Comparison of ENCODE assay signal across 25 cellular contexts in the genomic region with DNA sequence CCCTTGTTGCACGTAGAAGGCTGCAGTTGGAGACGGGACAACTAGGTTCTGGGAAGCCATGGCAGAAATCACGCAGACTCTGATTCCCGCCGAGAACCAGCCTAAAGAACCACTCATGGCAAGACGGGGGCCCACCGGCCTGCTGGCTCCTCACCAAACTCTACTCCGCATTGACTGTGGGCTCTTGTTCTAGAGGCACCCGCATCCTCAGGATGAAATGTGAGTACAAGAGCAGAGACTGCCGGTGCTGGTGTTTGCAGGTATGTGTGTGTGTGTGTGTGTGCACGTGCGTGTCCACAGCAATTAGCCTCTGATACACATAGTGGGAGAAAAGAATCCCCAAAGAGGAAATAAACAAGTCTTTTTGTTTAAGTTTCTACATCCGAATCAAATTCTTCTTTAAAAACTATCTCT. TPM values are rescaled to one million over a fixed set of nuclear protein-coding genes. Genes with fewer than 3 reads are reported as not detected.
"Had no signal": no experiment of that assay in that cellular context is flagged by ENCODE, and none has a peak within 500 bp of the region (broad histone marks: within the 10 kb centered on the region; RNA-seq: fewer than 3 reads in every experiment).

No MANE protein-coding gene starts in this region.

- H3K9me3 Mint-ChIP-seq: activated naive CD4-positive, alpha-beta T cell treated with anti-CD3 and anti-CD28 coated beads for 36 hours; activated T-cell treated with anti-CD3 and anti-CD28 coated beads, Interleukin-2, amount 50 U/mL, for 4 hours; effector memory CD8-positive, alpha-beta T cell; stimulated activated naive CD8-positive, alpha-beta T cell treated with anti-CD3 and anti-CD28 coated beads, Interleukin-15, amount 100 ng/mL, for 72 hours had no signal

- H3K27ac ChIP-seq: body of pancreas, epithelial cell of prostate, lower lobe of right lung, right atrium auricular region, skin epidermis, suprapubic skin, transverse colon, vagina had no signal

- ATAC-seq: activated CD8-positive, alpha-beta T cell treated with anti-CD3 and anti-CD28 coated beads, Interleukin-2, amount 10 ng/mL, durations not matched to agents 7 days and 5 days; activated T-cell treated with anti-CD3 and anti-CD28 coated beads, Interleukin-2, amount 50 U/mL, for 4 hours; body of pancreas; effector memory CD8-positive, alpha-beta T cell; left cardiac atrium; lower lobe of right lung; stimulated activated naive CD8-positive, alpha-beta T cell treated with anti-CD3 and anti-CD28 coated beads, Interleukin-15, amount 100 ng/mL, for 72 hours had no signal

- DNase-seq: activated CD4-positive, alpha-beta T cell treated with anti-CD3 and anti-CD28 coated beads for 48 hours; activated CD4-positive, CD25-positive, alpha-beta regulatory T cell; activated CD8-positive, alpha-beta T cell treated with anti-CD3 and anti-CD28 coated beads, Interleukin-2, amount 10 ng/mL, durations not matched to agents 7 days and 5 days; activated naive CD4-positive, alpha-beta T cell treated with anti-CD3 and anti-CD28 coated beads for 36 hours; activated T-cell treated with anti-CD3 and anti-CD28 coated beads, Interleukin-2, amount 50 U/mL, for 4 hours; body of pancreas; effector memory CD8-positive, alpha-beta T cell; foreskin fibroblast; left cardiac atrium; lower lobe of right lung; occipital lobe; stimulated activated CD4-positive, alpha-beta T cell treated with anti-CD3 and anti-CD28 coated beads, Interleukin-15, amount 100 ng/mL, for 24 hours; stimulated activated CD4-positive, alpha-beta T cell treated with anti-CD3 and anti-CD28 coated beads, Interleukin-2, amount 100 ng/mL, for 48 hours; stimulated activated naive CD8-positive, alpha-beta T cell treated with anti-CD3 and anti-CD28 coated beads, Interleukin-15, amount 100 ng/mL, for 72 hours; T-helper 9 cell; transverse colon had no signal

- H3K4me3 Mint-ChIP-seq: activated CD8-positive, alpha-beta T cell treated with anti-CD3 and anti-CD28 coated beads, Interleukin-2, amount 10 ng/mL, durations not matched to agents 7 days and 5 days; activated naive CD4-positive, alpha-beta T cell treated with anti-CD3 and anti-CD28 coated beads for 36 hours; activated T-cell treated with anti-CD3 and anti-CD28 coated beads, Interleukin-2, amount 50 U/mL, for 4 hours; effector memory CD8-positive, alpha-beta T cell; nephron; stimulated activated naive CD8-positive, alpha-beta T cell treated with anti-CD3 and anti-CD28 coated beads, Interleukin-15, amount 100 ng/mL, for 72 hours had no signal

- H3K36me3 ChIP-seq: lower lobe of right lung, right atrium auricular region, suprapubic skin, transverse colon, vagina had no signal

- H3K9me3 ChIP-seq: body of pancreas, lower lobe of right lung, right atrium auricular region, suprapubic skin, transverse colon, vagina had no signal

- H3K27ac Mint-ChIP-seq: activated CD8-positive, alpha-beta T cell treated with anti-CD3 and anti-CD28 coated beads, Interleukin-2, amount 10 ng/mL, durations not matched to agents 7 days and 5 days; activated naive CD4-positive, alpha-beta T cell treated with anti-CD3 and anti-CD28 coated beads for 36 hours; effector memory CD8-positive, alpha-beta T cell; nephron; progenitor cell of endocrine pancreas; stimulated activated naive CD8-positive, alpha-beta T cell treated with anti-CD3 and anti-CD28 coated beads, Interleukin-15, amount 100 ng/mL, for 72 hours had no signal

- H3K4me3 ChIP-seq: body of pancreas, lower lobe of right lung, right atrium auricular region, skin epidermis, suprapubic skin, transverse colon, vagina had no signal

RNA-seq across cellular contexts. Expression of gene NR2E1, which starts 42.3 kb away (rescaled TPM):
- total RNA-seq: activated CD8-positive, alpha-beta T cell treated with anti-CD3 and anti-CD28 coated beads, Interleukin-2, amount 10 ng/mL, durations not matched to agents 7 days and 5 days; activated naive CD4-positive, alpha-beta T cell treated with anti-CD3 and anti-CD28 coated beads for 36 hours; activated T-cell treated with anti-CD3 and anti-CD28 coated beads, Interleukin-2, amount 50 U/mL, for 4 hours; body of pancreas; dermis microvascular lymphatic vessel endothelial cell; glomerular endothelial cell; left cardiac atrium; lower lobe of right lung; progenitor cell of endocrine pancreas; right atrium auricular region; transverse colon; vagina had no signal
